ENCODE assay signal across 9 cellular contexts in genomic region chr13:96090240-96091101, GRCh38. TPM values are rescaled to one million over a fixed set of nuclear protein-coding genes. Genes with fewer than 3 reads are reported as not detected.
A peak's percentile ranks its signal among the peaks of the same experiment; 100 is the strongest.
DNase-seq lines count a peak whose midpoint lies in the region; ATAC-seq and TF ChIP-seq lines count a peak whose summit lies in the region.
"Had no signal": no experiment of that assay in that cellular context is flagged by ENCODE, and none has a peak within 500 bp of the region (broad histone marks: within the 10 kb centered on the region; RNA-seq: fewer than 3 reads in every experiment).

No MANE protein-coding gene starts in this region.

- H3K36me3 Mint-ChIP-seq in stimulated activated effector memory CD8-positive, alpha-beta T cell treated with anti-CD3 and anti-CD28 coated beads, Interleukin-12 subunit alpha, Interleukin-12 subunit beta, amount 100 ng/mL, for 72 hours: no peaks in the 10 kb centered on the region
- no peaks in the 10 kb centered on the region for H3K36me3 Mint-ChIP-seq in activated T-helper 1 cell treated with anti-CD3 and anti-CD28 coated beads, Interleukin-12 subunit alpha, Interleukin-12 subunit beta, Interleukin-2, Interleukin-4 antibody, amounts not matched to agents 30 ng/mL and 10 ng/mL and 1 ng/mL, durations not matched to agents 14 hours and 24 hours and 36 hours (ENCODE audit: low read depth)

- ATAC-seq in HG02884 (IDR thresholded peaks at IDR 0.05; ENCODE audit: unreplicated experiment): peak; percentile 44
- peak; percentile 8 for ATAC-seq in left ventricle myocardium superior
- ATAC-seq in stimulated activated effector memory CD8-positive, alpha-beta T cell treated with anti-CD3 and anti-CD28 coated beads, Interleukin-12 subunit alpha, Interleukin-12 subunit beta, amount 100 ng/mL, for 72 hours: peak; percentile 11

- peaks cover 39% of the 10 kb centered on the region for H3K27me3 Mint-ChIP-seq in activated T-helper 1 cell treated with anti-CD3 and anti-CD28 coated beads, Interleukin-12 subunit alpha, Interleukin-12 subunit beta, Interleukin-2, Interleukin-4 antibody, amounts not matched to agents 30 ng/mL and 10 ng/mL and 1 ng/mL, durations not matched to agents 14 hours and 24 hours and 36 hours (ENCODE audit: insufficient read depth)

- no peak overlapping the region for H3K4me3 Mint-ChIP-seq in stimulated activated effector memory CD8-positive, alpha-beta T cell treated with anti-CD3 and anti-CD28 coated beads, Interleukin-12 subunit alpha, Interleukin-12 subunit beta, amount 100 ng/mL, for 72 hours
- no peak overlapping the region for H3K4me3 Mint-ChIP-seq in activated T-helper 1 cell treated with anti-CD3 and anti-CD28 coated beads, Interleukin-12 subunit alpha, Interleukin-12 subunit beta, Interleukin-2, Interleukin-4 antibody, amounts not matched to agents 30 ng/mL and 10 ng/mL and 1 ng/mL, durations not matched to agents 14 hours and 24 hours and 36 hours

- no peaks in the 10 kb centered on the region for H3K4me1 Mint-ChIP-seq in stimulated activated effector memory CD8-positive, alpha-beta T cell treated with anti-CD3 and anti-CD28 coated beads, Interleukin-12 subunit alpha, Interleukin-12 subunit beta, amount 100 ng/mL, for 72 hours
- H3K4me1 Mint-ChIP-seq in activated T-helper 1 cell treated with anti-CD3 and anti-CD28 coated beads, Interleukin-12 subunit alpha, Interleukin-12 subunit beta, Interleukin-2, Interleukin-4 antibody, amounts not matched to agents 30 ng/mL and 10 ng/mL and 1 ng/mL, durations not matched to agents 14 hours and 24 hours and 36 hours (ENCODE audit: low read depth): no peaks in the 10 kb centered on the region

- DNase-seq in DMS 273 (lab: John Stamatoyannopoulos, UW; ENCODE audit: unreplicated experiment) (peak; percentile 82), DMS 273 treated with DMSO at 0.1 percent for 48 hours (lab: John Stamatoyannopoulos, UW) (no peak), left ventricle myocardium superior (peak; percentile 27), OCI-M1 (lab: John Stamatoyannopoulos, UW) (no peak)
- DNase-seq in stimulated activated effector memory CD8-positive, alpha-beta T cell treated with anti-CD3 and anti-CD28 coated beads, Interleukin-12 subunit alpha, Interleukin-12 subunit beta, amount 100 ng/mL, for 72 hours (ENCODE audit: low spot score in 2 of 2): no peak
- DNase-seq in activated T-helper 1 cell treated with anti-CD3 and anti-CD28 coated beads, Interleukin-12 subunit alpha, Interleukin-12 subunit beta, Interleukin-2, Interleukin-4 antibody, amounts not matched to agents 30 ng/mL and 10 ng/mL and 1 ng/mL, durations not matched to agents 14 hours and 24 hours and 36 hours (ENCODE audit: low spot score): no peak

- TF ChIP-seq CTCF in WI38 (IDR thresholded peaks at IDR 0.05; ENCODE audit: low read depth, low read length): no peak

- H3K27ac Mint-ChIP-seq in stimulated activated effector memory CD8-positive, alpha-beta T cell treated with anti-CD3 and anti-CD28 coated beads, Interleukin-12 subunit alpha, Interleukin-12 subunit beta, amount 100 ng/mL, for 72 hours: no peak overlapping the region
- no peak overlapping the region for H3K27ac Mint-ChIP-seq in activated T-helper 1 cell treated with anti-CD3 and anti-CD28 coated beads, Interleukin-12 subunit alpha, Interleukin-12 subunit beta, Interleukin-2, Interleukin-4 antibody, amounts not matched to agents 30 ng/mL and 10 ng/mL and 1 ng/mL, durations not matched to agents 14 hours and 24 hours and 36 hours

- intact Hi-C loops in left ventricle myocardium superior (cut with micrococcal nuclease): no loop called here
- intact Hi-C loops in activated T-helper 1 cell treated with anti-CD3 and anti-CD28 coated beads, Interleukin-12 subunit alpha, Interleukin-12 subunit beta, Interleukin-2, Interleukin-4 antibody, amounts not matched to agents 30 ng/mL and 10 ng/mL and 1 ng/mL, durations not matched to agents 14 hours and 24 hours and 36 hours (cut with micrococcal nuclease): loop anchor here (5.0 kb wide), 1 partner anchor 1383 kb away; no protein-coding TSS in a partner anchor

- peak overlapping the region; percentile 48 for H3K4me3 ChIP-seq in WI38 (ENCODE audit: low read depth, low read length)

- H3K9me3 Mint-ChIP-seq in stimulated activated effector memory CD8-positive, alpha-beta T cell treated with anti-CD3 and anti-CD28 coated beads, Interleukin-12 subunit alpha, Interleukin-12 subunit beta, amount 100 ng/mL, for 72 hours: no peaks in the 10 kb centered on the region
- H3K9me3 Mint-ChIP-seq in activated T-helper 1 cell treated with anti-CD3 and anti-CD28 coated beads, Interleukin-12 subunit alpha, Interleukin-12 subunit beta, Interleukin-2, Interleukin-4 antibody, amounts not matched to agents 30 ng/mL and 10 ng/mL and 1 ng/mL, durations not matched to agents 14 hours and 24 hours and 36 hours: no peaks in the 10 kb centered on the region

RNA-seq across cellular contexts. Expression of gene HS6ST3, which starts 0.6 kb away (rescaled TPM):
- total RNA-seq in left ventricle myocardium superior: 2.0 TPM
- total RNA-seq in activated T-helper 1 cell treated with anti-CD3 and anti-CD28 coated beads, Interleukin-12 subunit alpha, Interleukin-12 subunit beta, Interleukin-2, Interleukin-4 antibody, amounts not matched to agents 30 ng/mL and 10 ng/mL and 1 ng/mL, durations not matched to agents 14 hours and 24 hours and 36 hours: not detected in 2 replicates
- total RNA-seq: T-helper 2 cell treated with Interferon-gamma antibody and Interleukin-4, amounts not matched to agents 100 ng/mL and 5 ng/mL, for 36 hours had no signal

RNA-seq across cellular contexts. Expression of gene UGGT2, which starts 37.3 kb away (rescaled TPM):
- 12.9 TPM for total RNA-seq in left ventricle myocardium superior
- total RNA-seq in activated T-helper 1 cell treated with anti-CD3 and anti-CD28 coated beads, Interleukin-12 subunit alpha, Interleukin-12 subunit beta, Interleukin-2, Interleukin-4 antibody, amounts not matched to agents 30 ng/mL and 10 ng/mL and 1 ng/mL, durations not matched to agents 14 hours and 24 hours and 36 hours: 0.26 TPM in 1 of 2 replicates, not detected in the other

Comparison
In these comparisons a context has a peak if more than half of its experiments do, and no peak if none do; other contexts are left out.
1. DNase-seq: peak in DMS 273 (single experiment) and left ventricle myocardium superior (single experiment); none in DMS 273 treated with DMSO at 0.1 percent for 48 hours (single experiment), stimulated activated effector memory CD8-positive, alpha-beta T cell treated with anti-CD3 and anti-CD28 coated beads, Interleukin-12 subunit alpha, Interleukin-12 subunit beta, amount 100 ng/mL, for 72 hours (0 of 2), activated T-helper 1 cell treated with anti-CD3 and anti-CD28 coated beads, Interleukin-12 subunit alpha, Interleukin-12 subunit beta, Interleukin-2, Interleukin-4 antibody, amounts not matched to agents 30 ng/mL and 10 ng/mL and 1 ng/mL, durations not matched to agents 14 hours and 24 hours and 36 hours (single experiment) and OCI-M1 (single experiment).
2. RNA of gene UGGT2, which starts 37.3 kb away (total RNA-seq): 12.9 TPM in left ventricle myocardium superior (single experiment); 0.26 TPM in activated T-helper 1 cell treated with anti-CD3 and anti-CD28 coated beads, Interleukin-12 subunit alpha, Interleukin-12 subunit beta, Interleukin-2, Interleukin-4 antibody, amounts not matched to agents 30 ng/mL and 10 ng/mL and 1 ng/mL, durations not matched to agents 14 hours and 24 hours and 36 hours; every median in the first group is over 10 times any median in the second.
3. Peak in every context shown above with its lines, with median percentiles within 50 percentile points of each other: ATAC-seq.